In the genomic region with DNA sequence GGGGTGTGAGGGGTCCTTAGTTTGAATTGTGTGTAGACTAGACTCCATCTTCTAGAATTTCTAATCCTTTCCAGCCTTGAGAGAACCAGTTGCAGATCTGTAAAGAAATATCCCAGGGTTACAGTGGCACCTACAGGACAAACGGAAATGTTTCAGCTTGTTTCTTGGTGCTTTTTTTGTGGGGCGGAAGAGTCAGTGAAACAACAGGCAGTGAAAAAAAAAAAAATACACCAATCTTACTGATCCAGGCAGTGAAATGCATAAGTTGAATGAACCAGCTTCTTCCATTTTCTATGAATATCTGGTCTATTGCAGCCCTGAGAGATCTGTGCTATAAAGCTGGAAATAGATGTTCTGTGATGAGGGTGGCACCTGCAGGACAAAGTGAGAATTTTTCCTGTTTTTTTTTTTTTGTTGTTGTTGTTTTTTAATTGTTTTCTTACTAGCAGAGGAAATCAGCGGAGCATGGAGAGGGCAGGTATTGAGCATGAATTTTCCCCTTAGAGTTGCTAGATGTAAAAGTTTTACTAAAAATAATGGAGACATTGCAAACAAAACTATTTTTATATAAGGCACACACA, we compare ENCODE assay signal across 8 cellular contexts.
DNase-seq lines count a peak whose midpoint lies in the region; ATAC-seq, FAIRE-seq and TF ChIP-seq lines count a peak whose summit lies in the region.

No MANE protein-coding gene starts in this region.

- no peak overlapping the region for H3K9ac ChIP-seq in IMR-90 (ENCODE audit: low read depth, low read length)
- H3K9ac ChIP-seq in OCI-LY3 (ENCODE audit: low read length), result no peak overlapping the region
- H3K9ac ChIP-seq in H1 (replicated peaks in 1 of 4; ENCODE audit: extremely low read depth in 1 of 4, low read depth in 3 of 4, low read length in 3 of 4), result no peak overlapping the region

- H3K14ac ChIP-seq in IMR-90 (replicated peaks; ENCODE audit: low read depth, low read length), result no peak overlapping the region
- H3K14ac ChIP-seq in H1 (ENCODE audit: insufficient read length), result no peak overlapping the region

- H2AK5ac ChIP-seq in IMR-90 (ENCODE audit: low read depth, low read length), result no peak overlapping the region
- H2AK5ac ChIP-seq in H1 (ENCODE audit: low read depth, low read length), result no peak overlapping the region

- no peak overlapping the region for H3K4me2 ChIP-seq in IMR-90 (ENCODE audit: low read depth, low read length)
- H3K4me2 ChIP-seq in OCI-LY3 (ENCODE audit: low read length), result peak overlapping the region; percentile 80
- H3K4me2 ChIP-seq in H1 (ENCODE audit: insufficient read depth in 1 of 2, low read depth in 2 of 2, low read length in 2 of 2), result peak overlapping the region in 1 of 2 experiments; percentile 61; a peak in 2 of 4 replicates

- no peaks in the 10 kb centered on the region for H3K9me3 Mint-ChIP-seq in CD8-positive, alpha-beta memory T cell

- no peak overlapping the region for H2BK5ac ChIP-seq in IMR-90 (ENCODE audit: low read depth, low read length, poor library complexity, severe bottlenecking)
- H2BK5ac ChIP-seq in H1 (ENCODE audit: low read depth, low read length), result no peak overlapping the region

- H4K5ac ChIP-seq in IMR-90 (ENCODE audit: low read depth, low read length) (no peak overlapping the region), H1 (ENCODE audit: insufficient read length, low read depth, low read length) (no peak overlapping the region)

- peaks cover 2% of the 10 kb centered on the region in 2 donors for H3K27me3 Mint-ChIP-seq in CD8-positive, alpha-beta memory T cell

- H2BK20ac ChIP-seq in IMR-90 (ENCODE audit: low read depth, low read length) (no peak overlapping the region), H1 (ENCODE audit: low read length) (no peak overlapping the region)

- TF ChIP-seq POLR2A in IMR-90 (IDR thresholded peaks at IDR 0.05; ENCODE audit: low read depth, low read length), result no peak
- TF ChIP-seq POLR2A in H1 (IDR thresholded peaks at IDR 0.05; ENCODE audit: control extremely low read depth in 1 of 2, low read depth in 2 of 2, low read length in 2 of 2), result no peak

- no peaks in the 10 kb centered on the region for H3K9me1 ChIP-seq in IMR-90 (ENCODE audit: insufficient read depth, low read length)

- no peaks in the 10 kb centered on the region for H3K79me1 ChIP-seq in IMR-90 (ENCODE audit: low read depth in 1 of 2, low read length in 2 of 2)
- H3K79me1 ChIP-seq in H1 (ENCODE audit: low read depth, low read length), result no peaks in the 10 kb centered on the region

- intact Hi-C loops in IMR-90 (cut with micrococcal nuclease), result loop anchor here (1.0 kb wide), 2 partner anchors 163 to 179 kb away; no protein-coding TSS in a partner anchor

- no peaks in the 10 kb centered on the region for H3K79me2 ChIP-seq in OCI-LY3 (ENCODE audit: low read length)
- no peaks in the 10 kb centered on the region for H3K79me2 ChIP-seq in H1 (ENCODE audit: control insufficient read depth in 1 of 2, insufficient read depth in 2 of 2, low read length in 2 of 2)

- H3K27ac Mint-ChIP-seq in CD8-positive, alpha-beta memory T cell, result no peak overlapping the region

- H3K36me3 Mint-ChIP-seq in CD8-positive, alpha-beta memory T cell, result no peaks in the 10 kb centered on the region

- H3K4ac ChIP-seq in IMR-90 (ENCODE audit: low read depth, low read length) (no peak overlapping the region), H1 (replicated peaks; ENCODE audit: insufficient read length, low read depth, low read length) (no peak overlapping the region)

- DNase-seq in ELR (ENCODE audit: low read depth), result peak; percentile 54
- peak; percentile 41 for DNase-seq in IMR-90
- DNase-seq in H1 (ENCODE audit: low read depth in 1 of 2, low spot score in 2 of 2), result no peak
- peak; percentile 51 to 55 for DNase-seq in lung microvascular endothelial cell (ENCODE audit: low read depth in 2 of 2)
- DNase-seq in stimulated activated CD4-positive, alpha-beta T cell treated with anti-CD3 and anti-CD28 coated beads, Interleukin-4, amount 100 ng/mL, for 4 hours, result no peak
- DNase-seq in CD8-positive, alpha-beta memory T cell, result no peak

- TF ChIP-seq CTCF in IMR-90 (conservative IDR thresholded peaks at IDR 0.05; ENCODE audit: low read depth, low read length) (peak; percentile 49), OCI-LY3 (IDR thresholded peaks at IDR 0.05; ENCODE audit: low read depth, low read length) (peak; percentile 75), H1 (IDR thresholded peaks at IDR 0.05; ENCODE audit: control extremely low read depth in 1 of 3, insufficient read depth in 1 of 3, low read depth in 1 of 3, low read length in 3 of 3) (peak in 2 of 3 experiments; percentile 42 to 53; a peak in 3 of 4 replicates)

- H3K56ac ChIP-seq in IMR-90 (ENCODE audit: extremely low read depth, insufficient read depth, low read length) (no peak overlapping the region), H1 (replicated peaks; ENCODE audit: insufficient read length, low read depth, low read length) (no peak overlapping the region)

- H2BK120ac ChIP-seq in IMR-90 (ENCODE audit: low read depth, low read length) (no peak overlapping the region), H1 (replicated peaks; ENCODE audit: low read depth, low read length) (no peak overlapping the region)

- POLR2A ChIA-PET in IMR-90 (lab: Charles Lee; ENCODE audit: unreplicated experiment), result interaction anchor here (0.5 to 0.6 kb wide), 2 partner anchors 195 to 200 kb away, joined by 3 to 4 read pairs; no protein-coding TSS in a partner anchor
- POLR2A ChIA-PET in H1 (lab: Charles Lee; ENCODE audit: partially characterized antibody), result no interaction called here
- POLR2A ChIA-PET in CD8-positive, alpha-beta memory T cell (lab: Charles Lee), result no interaction called here

- H3K27ac ChIP-seq in IMR-90 (ENCODE audit: insufficient read depth, low read length) (no peak overlapping the region), OCI-LY3 (ENCODE audit: low read length) (no peak overlapping the region), H1 (ENCODE audit: low read depth, low read length) (no peak overlapping the region)
- H3K27ac ChIP-seq in CD8-positive, alpha-beta memory T cell (ENCODE audit: low read depth, low read length), result no peak overlapping the region

- no TSS peak for BruUV-seq in IMR-90 (replicated peaks; lab: Mats Ljungman, UMichigan)

- peaks cover 2% of the 10 kb centered on the region; the same call in 1 of the 2 replicates for H3K27me3 ChIP-seq in IMR-90 (ENCODE audit: control insufficient read depth, insufficient read depth, low read length)
- no peaks in the 10 kb centered on the region for H3K27me3 ChIP-seq in OCI-LY3 (ENCODE audit: low read depth, low read length)
- no peaks in the 10 kb centered on the region for H3K27me3 ChIP-seq in H1 (replicated peaks in 1 of 4; ENCODE audit: control insufficient read depth in 3 of 4, extremely low read depth in 1 of 4, insufficient read depth in 3 of 4, low read length in 3 of 4)
- no peaks in the 10 kb centered on the region for H3K27me3 ChIP-seq in CD8-positive, alpha-beta memory T cell (ENCODE audit: insufficient read depth, low read length, poor library complexity, severe bottlenecking)

- H3K36me3 ChIP-seq in IMR-90 (ENCODE audit: control insufficient read depth, insufficient read depth, low read length) (no peaks in the 10 kb centered on the region), OCI-LY3 (replicated peaks; ENCODE audit: low read depth, low read length) (no peaks in the 10 kb centered on the region), H1 (ENCODE audit: control insufficient read depth in 2 of 4, insufficient read depth in 4 of 4, low read length in 3 of 4) (no peaks in the 10 kb centered on the region)
- no peaks in the 10 kb centered on the region for H3K36me3 ChIP-seq in CD8-positive, alpha-beta memory T cell (ENCODE audit: insufficient read depth, low read length)

- H3K23me2 ChIP-seq in H1 (ENCODE audit: low read depth, low read length), result no peaks in the 10 kb centered on the region

- H2BK12ac ChIP-seq in H1 (ENCODE audit: low read depth, low read length), result no peak overlapping the region

- CTCF ChIA-PET in IMR-90 (lab: Yijun Ruan, JAX) (interaction anchor here (0.6 to 7.9 kb wide), 40 partner anchors 13 to 1454 kb away, joined by 3 to 111 read pairs (median 4); no protein-coding TSS in a partner anchor), H1 (lab: Charles Lee; ENCODE audit: partially characterized antibody) (interaction anchor here (0.6 to 8.6 kb wide), 64 partner anchors 9 to 1387 kb away, joined by 3 to 482 read pairs (median 4); a partner anchor contains a TSS)
- CTCF ChIA-PET in CD8-positive, alpha-beta memory T cell (lab: Charles Lee), result no interaction called here

- ATAC-seq in GM21529 (IDR thresholded peaks at IDR 0.05; ENCODE audit: unreplicated experiment) (peak; percentile 80), IMR-90 (ENCODE audit: low read depth) (peak; percentile 78)

- H2AK9ac ChIP-seq in IMR-90 (replicated peaks; ENCODE audit: low read depth, low read length, poor library complexity), result no peak overlapping the region

- no peaks in the 10 kb centered on the region for H4K20me1 ChIP-seq in IMR-90 (ENCODE audit: insufficient read depth, low read length)
- H4K20me1 ChIP-seq in OCI-LY3 (ENCODE audit: insufficient read depth, low read length), result no peaks in the 10 kb centered on the region
- no peaks in the 10 kb centered on the region for H4K20me1 ChIP-seq in H1 (replicated peaks in 1 of 2; ENCODE audit: control insufficient read depth in 1 of 2, insufficient read depth in 2 of 2, low read length in 2 of 2)

- dilution Hi-C loops in IMR-90 (cut with HindIII; ENCODE audit: low sequenced_read_pairs, unreplicated experiment), result loop anchor here (25.0 kb wide), 1 partner anchor 178 kb away; no protein-coding TSS in a partner anchor

- no peak overlapping the region for H4K8ac ChIP-seq in IMR-90 (ENCODE audit: low read depth in 2 of 2, low read length in 2 of 2)
- H4K8ac ChIP-seq in H1 (ENCODE audit: extremely low read depth, insufficient read depth, low read length), result no peak overlapping the region

- in situ Hi-C loops in IMR-90 (cut with MboI; ENCODE audit: low sequenced_read_pairs), result loop anchor here (10.0 kb wide), 1 partner anchor 176 kb away; no protein-coding TSS in a partner anchor

- H3K9me3 ChIP-seq in IMR-90 (ENCODE audit: control insufficient read depth, insufficient read depth, low read length) (no peaks in the 10 kb centered on the region), OCI-LY3 (ENCODE audit: insufficient read depth, low read length) (no peaks in the 10 kb centered on the region), H1 (ENCODE audit: insufficient read depth in 2 of 2, low read depth in 1 of 2, low read length in 1 of 2) (no peaks in the 10 kb centered on the region)
- H3K9me3 ChIP-seq in CD8-positive, alpha-beta memory T cell (ENCODE audit: low read length), result no peaks in the 10 kb centered on the region

- TF ChIP-seq RAD21 in IMR-90 (IDR thresholded peaks at IDR 0.05; ENCODE audit: low read length) (peak; percentile 37), H1 (IDR thresholded peaks at IDR 0.05 in 1 of 2, conservative IDR thresholded peaks at IDR 0.05 in 1 of 2; ENCODE audit: low read depth in 2 of 2, low read length in 2 of 2) (peak; percentile 48)

- H3K4me1 Mint-ChIP-seq in CD8-positive, alpha-beta memory T cell, result no peaks in the 10 kb centered on the region

- TF ChIP-seq EP300 in H1 (IDR thresholded peaks at IDR 0.05; ENCODE audit: borderline replicate concordance in 1 of 2, low read depth in 2 of 2, low read length in 2 of 2), result no peak

- H2AFZ ChIP-seq in IMR-90 (replicated peaks; ENCODE audit: low read length, poor library complexity) (no peak overlapping the region), OCI-LY3 (ENCODE audit: low read depth, low read length) (peak overlapping the region; percentile 92), H1 (ENCODE audit: low read length) (no peak overlapping the region)

- H3K18ac ChIP-seq in IMR-90 (ENCODE audit: low read depth, low read length) (no peak overlapping the region), H1 (ENCODE audit: extremely low read depth, low read length) (no peak overlapping the region)

- H2BK15ac ChIP-seq in IMR-90 (ENCODE audit: low read depth, low read length) (no peak overlapping the region), H1 (ENCODE audit: low read length) (no peak overlapping the region)

- H3K23ac ChIP-seq in IMR-90 (ENCODE audit: low read depth, low read length) (no peak overlapping the region), H1 (ENCODE audit: insufficient read length) (no peak overlapping the region)

- H4K91ac ChIP-seq in IMR-90 (ENCODE audit: insufficient read depth, low read depth, low read length) (no peak overlapping the region), H1 (replicated peaks; ENCODE audit: insufficient read length, low read length) (no peak overlapping the region)

- FAIRE-seq in H1 (lab: Jason Lieb, UNC), result peak; percentile 86

- no peak overlapping the region for H3K4me3 Mint-ChIP-seq in CD8-positive, alpha-beta memory T cell

- H3K4me1 ChIP-seq in IMR-90 (ENCODE audit: control insufficient read depth, insufficient read depth, low read length) (no peaks in the 10 kb centered on the region), OCI-LY3 (ENCODE audit: low read length) (peaks cover 11% of the 10 kb centered on the region; the same call in 1 of the 2 replicates), H1 (replicated peaks in 1 of 4; ENCODE audit: control insufficient read depth in 3 of 4, insufficient read depth in 4 of 4, low read length in 3 of 4) (no peaks in the 10 kb centered on the region)
- no peaks in the 10 kb centered on the region for H3K4me1 ChIP-seq in CD8-positive, alpha-beta memory T cell (ENCODE audit: insufficient read depth, low read length)

- no CpG with 5 or more reads among the region's 3 CpGs for WGBS in IMR-90 (ENCODE audit: extremely low coverage in 2 of 2, insufficient read length in 1 of 2), 2 experiments
- WGBS in H1 (ENCODE audit: extremely low coverage in 1 of 2, insufficient coverage in 1 of 2, insufficient read length in 1 of 2, insufficient replicate concordance in 2 of 2, low coverage in 1 of 2, low lambda C conversion rate in 2 of 2, missing lambda C conversion rate in 1 of 2), 2 experiments, result 27% methylated on average over 3 of the region's 3 CpGs; no CpG with 5 or more reads in 1 of the 2 experiments

- no peak overlapping the region for H3K4me3 ChIP-seq in IMR-90 (ENCODE audit: insufficient read depth, low read depth, low read length)
- H3K4me3 ChIP-seq in OCI-LY3 (ENCODE audit: low read length), result peak overlapping the region; percentile 52
- H3K4me3 ChIP-seq in H1 (ENCODE audit: extremely low read depth in 1 of 4, insufficient read depth in 2 of 4, low read depth in 3 of 4, low read length in 4 of 4), result peak overlapping the region in 1 of 4 experiments; percentile 41; a peak in 1 of 8 replicates
- H3K4me3 ChIP-seq in CD8-positive, alpha-beta memory T cell (ENCODE audit: low read length), result no peak overlapping the region

Comparison
In these comparisons a context has a peak if more than half of its experiments do, and no peak if none do; other contexts are left out.
1. DNase-seq: peak in ELR (single experiment), IMR-90 (single experiment) and lung microvascular endothelial cell (2 of 2); none in H1 (0 of 2), stimulated activated CD4-positive, alpha-beta T cell treated with anti-CD3 and anti-CD28 coated beads, Interleukin-4, amount 100 ng/mL, for 4 hours (0 of 2) and CD8-positive, alpha-beta memory T cell (0 of 5).
2. Peak in every context shown above with its lines, with median percentiles within 50 percentile points of each other: CTCF ChIP-seq.